8 cellular contexts compared by ENCODE assay signal in the genomic region with DNA sequence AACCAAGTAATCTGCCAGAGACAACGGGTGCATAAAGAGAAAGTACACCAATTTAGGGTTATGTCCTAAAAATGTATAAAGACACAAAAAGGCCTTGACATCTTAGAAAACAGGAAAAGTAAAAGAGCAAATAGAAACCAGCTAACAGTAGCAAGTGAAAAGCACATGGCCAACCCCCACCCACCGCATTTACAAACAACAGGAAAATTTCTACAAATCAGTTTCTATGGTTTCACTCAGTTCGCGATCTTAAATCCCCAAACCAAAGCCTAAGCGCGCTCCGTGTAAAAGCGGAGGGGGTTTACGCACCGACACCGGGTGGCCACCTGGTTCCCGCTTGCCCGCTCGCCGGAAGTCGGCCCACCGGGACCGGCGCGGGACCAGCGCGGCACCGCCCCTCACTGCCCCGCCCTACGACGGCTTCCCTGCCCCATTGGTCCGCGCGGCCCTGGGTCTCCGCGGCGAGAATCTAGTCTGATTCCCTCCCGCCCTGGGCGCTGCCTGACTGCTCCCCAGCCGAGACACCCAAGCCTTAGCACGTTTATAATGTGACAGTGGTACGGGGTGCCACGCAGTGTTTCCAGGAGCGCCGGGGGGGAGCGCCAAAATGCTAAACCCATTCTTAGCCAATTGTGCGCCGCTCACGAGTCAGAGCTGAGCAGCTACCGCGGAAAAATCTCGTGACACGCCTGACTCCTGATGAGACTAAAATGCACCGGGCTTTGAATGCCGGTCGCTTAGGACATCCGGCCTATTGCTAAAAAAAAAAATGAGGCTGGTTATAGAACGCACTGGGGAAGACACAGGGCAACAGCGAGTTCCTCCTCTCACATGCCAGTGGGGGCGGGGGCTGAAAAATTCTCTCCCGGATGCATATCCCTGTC. TPM values are rescaled to one million over a fixed set of nuclear protein-coding genes. Genes with fewer than 3 reads are reported as not detected.
DNase-seq lines count a peak whose midpoint lies in the region; ATAC-seq and TF ChIP-seq lines count a peak whose summit lies in the region.

A gene (minus strand): TSS at position 362 of the 884 bp plus-strand sequence. CDS start 2,802 bp downstream, outside the sequence.

- H3F3A ChIP-seq in SU-DHL-6 (ENCODE audit: insufficient read depth): peaks cover 30% of the 10 kb centered on the region

- peak; percentile 30 for TF ChIP-seq EP300 in transverse colon (IDR thresholded peaks at IDR 0.05; ENCODE audit: low read depth)

- H3K27me3 Mint-ChIP-seq in activated naive CD8-positive, alpha-beta T cell treated with anti-CD3 and anti-CD28 coated beads, Interleukin-2, amount 10 ng/mL, durations not matched to agents 7 days and 5 days: no peaks in the 10 kb centered on the region

- intact Hi-C loops in Right ventricle myocardium superior (cut with DNase I): no loop called here
- intact Hi-C loops in transverse colon (cut with DNase I; ENCODE audit: low total_unique reads): no loop called here

- H3K9ac ChIP-seq in SU-DHL-6 (ENCODE audit: low read length): peak within 1 kb of the TSS; percentile 78

- H3K4me1 ChIP-seq in transverse colon: peaks cover 19 to 44% (median 35%) of the 10 kb centered on the region in 4 donors

- H3K9me2 ChIP-seq in SU-DHL-6 (replicated peaks; ENCODE audit: insufficient read depth, low read length): no peaks in the 10 kb centered on the region

- H3K4me2 ChIP-seq in SU-DHL-6 (ENCODE audit: low read depth, low read length, poor library complexity, severe bottlenecking): peak within 1 kb of the TSS; percentile 99

- peak within 1 kb of the TSS; percentile 90 for H3K4me3 ChIP-seq in NB4 (ENCODE audit: low read depth, low read length)
- H3K4me3 ChIP-seq in SU-DHL-6 (ENCODE audit: insufficient read depth, low read length, poor library complexity, severe bottlenecking): peak within 1 kb of the TSS; percentile 88
- peak within 1 kb of the TSS; percentile 74 to 97 (median 88) for H3K4me3 ChIP-seq in transverse colon

- H2AFZ ChIP-seq in SU-DHL-6 (ENCODE audit: low read depth, low read length, severe bottlenecking): peak within 1 kb of the TSS; percentile 50

- TF ChIP-seq CTCF in GM10266 (IDR thresholded peaks at IDR 0.05; ENCODE audit: control insufficient read depth, insufficient read depth, low read depth, missing control alignments): no peak
- no peak for TF ChIP-seq CTCF in NB4 (IDR thresholded peaks at IDR 0.05; ENCODE audit: low read depth, low read length)
- TF ChIP-seq CTCF in SU-DHL-6 (IDR thresholded peaks at IDR 0.05; ENCODE audit: insufficient read depth, low read length, poor library complexity, severe bottlenecking): no peak
- peak in 1 of 5 experiments; percentile 13 for TF ChIP-seq CTCF in transverse colon (IDR thresholded peaks at IDR 0.05)

- peaks cover 29% of the 10 kb centered on the region for H4K20me1 ChIP-seq in SU-DHL-6 (ENCODE audit: low read depth, low read length)

- peak; percentile 61 for ATAC-seq in HG02571 (IDR thresholded peaks at IDR 0.05; ENCODE audit: unreplicated experiment)
- ATAC-seq in activated naive CD8-positive, alpha-beta T cell treated with anti-CD3 and anti-CD28 coated beads, Interleukin-2, amount 10 ng/mL, durations not matched to agents 7 days and 5 days (ENCODE audit: low read depth): peak; percentile 54
- peak; percentile 91 for ATAC-seq in Right ventricle myocardium superior (ENCODE audit: poor library complexity)

- peak; percentile 89 for TF ChIP-seq POLR2A in NB4 (IDR thresholded peaks at IDR 0.05; ENCODE audit: extremely low read depth, insufficient read length)
- TF ChIP-seq POLR2A in transverse colon (IDR thresholded peaks at IDR 0.05): no peak

- H3K79me2 ChIP-seq in SU-DHL-6 (ENCODE audit: insufficient read depth, low read length): peaks cover 86% of the 10 kb centered on the region

- peak within 1 kb of the TSS; percentile 99 for H3K27ac Mint-ChIP-seq in activated naive CD8-positive, alpha-beta T cell treated with anti-CD3 and anti-CD28 coated beads, Interleukin-2, amount 10 ng/mL, durations not matched to agents 7 days and 5 days

- H3K9me3 ChIP-seq in SU-DHL-6 (ENCODE audit: insufficient read depth, low read length) (no peaks in the 10 kb centered on the region), transverse colon (no peaks in the 10 kb centered on the region)

- POLR2A ChIA-PET in activated naive CD8-positive, alpha-beta T cell treated with anti-CD3 and anti-CD28 coated beads, Interleukin-2, amount 10 ng/mL, durations not matched to agents 7 days and 5 days (lab: Charles Lee): interaction anchor here (0.6 to 6.0 kb wide), 9 partner anchors 10 to 765 kb away, joined by 3 to 36 read pairs (median 6); a partner anchor contains a TSS

- H3K36me3 ChIP-seq in SU-DHL-6 (ENCODE audit: low read length) (peaks cover 30% of the 10 kb centered on the region), transverse colon (peaks cover 0 to 15% (median 3%) of the 10 kb centered on the region in 4 donors)

- peak within 1 kb of the TSS; percentile 91 for H3K27ac ChIP-seq in SU-DHL-6 (ENCODE audit: low read depth, low read length)
- H3K27ac ChIP-seq in transverse colon: peak within 1 kb of the TSS; percentile 93 to 99 (median 98)

- in situ Hi-C loops in transverse colon (cut with MboI; ENCODE audit: low pct_ligation_motif_present in 1 of 4, low pct_unique_long_range_greater_than_20kb in 1 of 4, low sequenced_read_pairs in 3 of 4): no loop called here

- H3K4me3 Mint-ChIP-seq in activated naive CD8-positive, alpha-beta T cell treated with anti-CD3 and anti-CD28 coated beads, Interleukin-2, amount 10 ng/mL, durations not matched to agents 7 days and 5 days: peak within 1 kb of the TSS; percentile 96

- H3K36me3 Mint-ChIP-seq in activated naive CD8-positive, alpha-beta T cell treated with anti-CD3 and anti-CD28 coated beads, Interleukin-2, amount 10 ng/mL, durations not matched to agents 7 days and 5 days: peaks cover 26% of the 10 kb centered on the region

- WGBS in transverse colon (ENCODE audit: low coverage in 1 of 2), 2 donors: 0% methylated on average over 3 to 49 of the region's 56 CpGs

- H3K4me1 Mint-ChIP-seq in activated naive CD8-positive, alpha-beta T cell treated with anti-CD3 and anti-CD28 coated beads, Interleukin-2, amount 10 ng/mL, durations not matched to agents 7 days and 5 days: peaks cover 40% of the 10 kb centered on the region

- DNase-seq in GM10266 (ENCODE audit: extremely low spot score) (peak; percentile 77), NB4 (ENCODE audit: low read depth) (peak; percentile 90), Right ventricle myocardium superior (peak; percentile 90), pons (ENCODE audit: low spot score) (peak; percentile 76), transverse colon (peak; percentile 88)
- DNase-seq in activated naive CD8-positive, alpha-beta T cell treated with anti-CD3 and anti-CD28 coated beads, Interleukin-2, amount 10 ng/mL, durations not matched to agents 7 days and 5 days: peak; percentile 88

- H3K27me3 ChIP-seq in SU-DHL-6 (ENCODE audit: low read length) (no peaks in the 10 kb centered on the region), transverse colon (no peaks in the 10 kb centered on the region)

- H3K9me3 Mint-ChIP-seq in activated naive CD8-positive, alpha-beta T cell treated with anti-CD3 and anti-CD28 coated beads, Interleukin-2, amount 10 ng/mL, durations not matched to agents 7 days and 5 days: peaks cover 2% of the 10 kb centered on the region

RNA-seq across cellular contexts. Expression of the gene that starts here (rescaled TPM):
- total RNA-seq in activated naive CD8-positive, alpha-beta T cell treated with anti-CD3 and anti-CD28 coated beads, Interleukin-2, amount 10 ng/mL, durations not matched to agents 7 days and 5 days: 100 to 1,000 TPM; 102 to 117 TPM
- total RNA-seq in Right ventricle myocardium superior: 38.0 TPM
- total RNA-seq in transverse colon: 100 to 1,000 TPM in 1 of 4 donors, 10 to 100 TPM in 3; 23.9 to 123 (median 68.5) TPM

Comparison
In these comparisons a context has a peak if more than half of its experiments do, and no peak if none do; other contexts are left out.
1. Peak in every context shown above with its lines: DNase-seq, ATAC-seq, H3K4me3 ChIP-seq and H3K27ac ChIP-seq.